Comparison of ENCODE assay signal across 8 cellular contexts in the genomic region with DNA sequence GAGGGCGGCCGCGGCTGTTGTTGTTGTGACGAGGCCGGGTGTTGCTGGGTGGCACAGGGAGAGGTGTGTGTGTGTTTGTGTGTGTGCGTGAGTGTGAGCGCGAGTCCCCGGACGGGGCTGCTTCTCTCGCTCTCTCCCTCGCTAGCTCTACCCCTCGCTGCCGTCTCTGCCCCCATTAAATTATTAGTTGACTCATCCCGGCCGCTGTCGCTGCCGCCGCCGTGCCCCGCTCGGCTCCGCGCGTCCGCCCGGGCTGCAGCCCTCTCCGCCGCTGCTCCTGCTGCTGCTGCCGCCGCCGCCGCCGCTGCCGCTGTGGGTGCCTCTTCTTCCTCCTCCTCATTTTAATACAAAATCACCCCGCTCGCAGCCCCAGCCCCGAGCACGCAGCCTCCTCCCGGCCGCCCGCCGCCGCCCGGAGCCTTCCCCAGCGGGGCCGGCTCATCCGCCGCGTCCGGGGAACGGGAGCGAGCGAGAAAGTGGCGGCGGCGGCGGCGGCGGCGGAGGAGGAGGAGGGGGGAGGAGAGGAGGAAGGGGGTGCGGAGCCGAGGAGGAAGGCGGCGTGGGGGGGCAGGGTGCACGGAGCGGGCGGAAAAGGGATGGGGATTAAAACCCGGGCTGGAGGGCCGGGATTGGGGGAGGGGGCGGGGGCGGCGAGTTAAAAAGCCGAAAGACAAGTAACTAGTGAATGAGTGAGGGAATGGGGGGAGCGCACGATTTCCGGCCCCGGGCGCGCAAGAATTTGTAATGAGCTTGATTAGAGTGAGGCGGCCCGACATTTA. TPM values are rescaled to one million over a fixed set of nuclear protein-coding genes. Genes with fewer than 3 reads are reported as not detected.
DNase-seq lines count a peak whose midpoint lies in the region; ATAC-seq, FAIRE-seq and TF ChIP-seq lines count a peak whose summit lies in the region.

TSS of gene SATB1 (minus strand) at position 478 of the 779 bp plus-strand sequence. CDS start 4,372 bp downstream, outside the sequence.

- no peak for TF ChIP-seq RAD21 in A549 (conservative IDR thresholded peaks at IDR 0.05 in 1 of 2, IDR thresholded peaks at IDR 0.05 in 1 of 2)

- no peak for FAIRE-seq in A549 (lab: Jason Lieb, UNC)

- H3K4me1 ChIP-seq in A549 (peaks cover 19% of the 10 kb centered on the region), PC-3 (ENCODE audit: insufficient read depth, low read length) (peaks cover 13% of the 10 kb centered on the region; the same call in 1 of the 2 replicates)

- H3K36me3 ChIP-seq in PC-3 (ENCODE audit: low read depth, low read length), result no peaks in the 10 kb centered on the region

- peak within 1 kb of the TSS; percentile 100 for H3K4me2 ChIP-seq in A549
- H3K4me2 ChIP-seq in PC-3 (ENCODE audit: low read length), result peak within 1 kb of the TSS; percentile 98

- H3K27me3 ChIP-seq in PC-3 (ENCODE audit: low read length), result no peaks in the 10 kb centered on the region

- no peaks in the 10 kb centered on the region for H3K9me3 ChIP-seq in A549
- no peaks in the 10 kb centered on the region for H3K9me3 ChIP-seq in PC-3 (ENCODE audit: low read length)

- peak within 1 kb of the TSS; percentile 96 to 99 (median 97) for H3K4me3 Mint-ChIP-seq in naive B cell

- H3K27me3 Mint-ChIP-seq in naive B cell, result no peaks in the 10 kb centered on the region

- TF ChIP-seq CTCF in A549 (IDR thresholded peaks at IDR 0.05) (no peak), PC-3 (conservative IDR thresholded peaks at IDR 0.05; ENCODE audit: low read depth, low read length) (no peak), fibroblast of mammary gland (conservative IDR thresholded peaks at IDR 0.05; ENCODE audit: control insufficient read depth, insufficient read depth, low read depth, low read length) (no peak)

- peak within 1 kb of the TSS; percentile 35 for H3K9ac ChIP-seq in PC-3 (ENCODE audit: low read length)

- H3K27ac Mint-ChIP-seq in naive B cell, result peak within 1 kb of the TSS; percentile 97 to 100 (median 98)

- peak in 1 of 2 experiments; percentile 21 for DNase-seq in A549 (ENCODE audit: low read depth in 1 of 2, low spot score in 1 of 2)
- DNase-seq in PC-3, result peak; percentile 48
- DNase-seq in activated T-helper 1 cell treated with anti-CD3 and anti-CD28 coated beads, Interleukin-2, amount 50 U/mL, for 16 hours (ENCODE audit: low read depth in 1 of 2, low spot score in 1 of 2), result peak; percentile 46 to 49
- peak; percentile 36 for DNase-seq in fibroblast of mammary gland (ENCODE audit: low read depth)
- DNase-seq in naive B cell, result peak; percentile 67

- H3K27ac ChIP-seq in A549 (peak within 1 kb of the TSS in 1 of 2 experiments; percentile 73; a peak in 3 of 6 replicates), PC-3 (ENCODE audit: low read length) (no peak within 1 kb of the TSS), temporal lobe (ENCODE audit: low read depth, low read length) (peak within 1 kb of the TSS; percentile 85)

- H3K9me3 Mint-ChIP-seq in naive B cell, result no peaks in the 10 kb centered on the region

- BruUV-seq in PC-3 (replicated peaks; lab: Mats Ljungman, UMichigan), result no TSS peak

- peaks cover 0 to 7% of the 10 kb centered on the region in 2 donors for H3K36me3 Mint-ChIP-seq in naive B cell

- no peak for TF ChIP-seq POLR2A in A549 (IDR thresholded peaks at IDR 0.05; ENCODE audit: low read length)

- H4K20me1 ChIP-seq in PC-3 (ENCODE audit: low read length), result no peaks in the 10 kb centered on the region

- intact Hi-C loops in PC-3 (cut with micrococcal nuclease), result loop anchor here (2.0 to 5.0 kb wide), 3 partner anchors 124 to 210 kb away; no protein-coding TSS in a partner anchor

- CTCF ChIA-PET in A549 (lab: Yijun Ruan, JAX) (no interaction called here), PC-3 (lab: Charles Lee) (no interaction called here)

- H3F3A ChIP-seq in PC-3 (ENCODE audit: low read length, unreplicated experiment), result no peaks in the 10 kb centered on the region

- H3K4me3 ChIP-seq in A549, result peak within 1 kb of the TSS; percentile 80
- H3K4me3 ChIP-seq in PC-3 (ENCODE audit: low read length), result peak within 1 kb of the TSS; percentile 85
- peak within 1 kb of the TSS; percentile 69 for H3K4me3 ChIP-seq in fibroblast of mammary gland (ENCODE audit: control insufficient read depth, low read depth, low read length)

- 1% methylated on average over 56 of the region's 82 CpGs for WGBS in A549 (ENCODE audit: missing lambda C conversion rate)

- peak; percentile 68 to 85 for ATAC-seq in A549
- peak; percentile 62 for ATAC-seq in GM19023 (IDR thresholded peaks at IDR 0.05; ENCODE audit: unreplicated experiment)
- ATAC-seq in HG03378 (IDR thresholded peaks at IDR 0.05; ENCODE audit: unreplicated experiment), result peak; percentile 37
- peak; percentile 57 for ATAC-seq in PC-3
- peak; percentile 42 to 53 for ATAC-seq in naive B cell (ENCODE audit: low read depth in 2 of 2)

- POLR2A ChIA-PET in A549 (lab: Yijun Ruan, JAX), result interaction anchor here (0.5 kb wide), 1 partner anchor 1996 kb away, joined by 3 read pairs; no protein-coding TSS in a partner anchor
- POLR2A ChIA-PET in PC-3 (lab: Charles Lee; ENCODE audit: unreplicated experiment), result no interaction called here

- no peak for TF ChIP-seq EP300 in A549 (IDR thresholded peaks at IDR 0.05)

- H2AFZ ChIP-seq in PC-3 (ENCODE audit: low read length), result peak within 1 kb of the TSS; percentile 91

- H3K4me1 Mint-ChIP-seq in naive B cell, result peaks cover 31 to 56% (median 51%) of the 10 kb centered on the region in 3 donors

- no peaks in the 10 kb centered on the region for H3K9me2 ChIP-seq in PC-3 (replicated peaks; ENCODE audit: low read length)

- no peaks in the 10 kb centered on the region; the same call in 1 of the 2 replicates for H3K79me2 ChIP-seq in PC-3 (ENCODE audit: low read length)

TF ChIP-seq in A549, 52 proteins besides CTCF, POLR2A, EP300 and RAD21:
- no peak for TF ChIP-seq RCOR1 (IDR thresholded peaks at IDR 0.05; ENCODE audit: low read depth, low read length)
- TF ChIP-seq CBX8 (IDR thresholded peaks at IDR 0.05), result peak; percentile 19; the same call in 1 of the 2 replicates
- TF ChIP-seq FOSL2 (IDR thresholded peaks at IDR 0.05), result no peak
- TF ChIP-seq FOSL2 (CRISPR knock-in tag; IDR thresholded peaks at IDR 0.05), result 0 out of 2 replicates have a peak, but pooled peaks have one; percentile 3
- TF ChIP-seq JUN (IDR thresholded peaks at IDR 0.05), result no peak

RNA-seq across cellular contexts. Expression of gene SATB1, which starts in this region (rescaled TPM):
- polyA plus RNA-seq in A549 (2011; rRNA removed) (0.05 and 0.13 TPM in 2 replicates), A549 (2017; fragmentation: RNase III; extraction: RNeasy Plus Mini Kit Qiagen cat#74134 plus additional on column Dnase treatment) (not detected in 3 replicates), naive B cell (ENCODE audit: low read depth in 6 of 6) (10 to 100 TPM; 44.5 to 68.6 (median 58.7) TPM)
- polyA plus RNA-seq in A549 (2012; cell fraction: cytosol; rRNA removed), result 0.05 TPM in 1 of 2 replicates, not detected in the other
- polyA plus RNA-seq in A549 (2012; cell fraction: nucleus; rRNA removed), result 0.01 TPM in 1 of 2 replicates, not detected in the other
- polyA minus RNA-seq in A549 (2011; rRNA and poly(A)+ RNA removed), result 0.39 TPM in 1 of 2 replicates, not detected in the other
- total RNA-seq in PC-3 (2014; rRNA removed) (15.6 and 28.6 TPM in 2 replicates), temporal lobe (86.5 TPM)

Comparison
In these comparisons a context has a peak if more than half of its experiments do, and no peak if none do; other contexts are left out.
1. RNA of gene SATB1 (polyA plus RNA-seq): 44.5 to 68.6 TPM in naive B cell; 0.01 to 0.13 TPM in A549; every median in the first group is over 10 times any median in the second.
2. Peak in ATAC-seq, H3K4me3 ChIP-seq and H3K4me2 ChIP-seq in A549; RNA of the gene not detected or under 1 TPM.
3. Peak in every context shown above with its lines, with median percentiles within 50 percentile points of each other: ATAC-seq and H3K4me3 ChIP-seq.